Comparison of ENCODE assay signal across 9 cellular contexts in genomic region chr7:25894902-25895791, GRCh38.
DNase-seq lines count a peak whose midpoint lies in the region; ATAC-seq and TF ChIP-seq lines count a peak whose summit lies in the region.
"Had no signal": no experiment of that assay in that cellular context is flagged by ENCODE, and none has a peak within 500 bp of the region (broad histone marks: within the 10 kb centered on the region; RNA-seq: fewer than 3 reads in every experiment).

No MANE protein-coding gene starts in this region.

- no peak overlapping the region for H3K27ac ChIP-seq in hepatocyte
- H3K27ac ChIP-seq in gastrocnemius medialis, result peak overlapping the region; percentile 26 to 61 (median 54)
- H3K27ac ChIP-seq: epithelial cell of prostate had no signal

- peaks cover under 1% of the 10 kb centered on the region for H3K27me3 ChIP-seq in hepatocyte
- no peaks in the 10 kb centered on the region for H3K27me3 ChIP-seq in gastrocnemius medialis

- H3K9me3 ChIP-seq in hepatocyte (ENCODE audit: low read depth), result no peaks in the 10 kb centered on the region
- H3K9me3 ChIP-seq in gastrocnemius medialis, result no peaks in the 10 kb centered on the region

- H3K36me3 ChIP-seq in hepatocyte (replicated peaks; ENCODE audit: insufficient read depth, low read depth), result no peaks in the 10 kb centered on the region
- H3K36me3 ChIP-seq in gastrocnemius medialis, result no peaks in the 10 kb centered on the region

- peak overlapping the region; percentile 27 for H3K4me3 ChIP-seq in hepatocyte
- peak overlapping the region; percentile 38 to 62 (median 47) for H3K4me3 ChIP-seq in gastrocnemius medialis

- intact Hi-C loops in gastrocnemius medialis (cut with DNase I; ENCODE audit: low total_unique reads), result loop anchor here (5.0 kb wide), 3 partner anchors 57 to 772 kb away; partner anchors contain the start of genes CBX3 and HNRNPA2B1

- in situ Hi-C loops in gastrocnemius medialis (cut with MboI; ENCODE audit: low sequenced_read_pairs in 4 of 4), result loop anchor here (5.0 to 25.0 kb wide), 7 partner anchors 160 to 770 kb away; partner anchors contain the start of genes CBX3 (in 1 of the 4) and HNRNPA2B1 (in 1 of the 4)

- no peaks in the 10 kb centered on the region for H3K79me2 ChIP-seq in hepatocyte

- peak; percentile 67 to 73 for ATAC-seq in gastrocnemius medialis

- DNase-seq in COLO829 (ENCODE audit: low spot score), result peak; percentile 47
- DNase-seq in GM20000 (ENCODE audit: low spot score), result peak; percentile 71
- DNase-seq in HPDE6-E6E7 (ENCODE audit: extremely low spot score), result peak; percentile 27
- DNase-seq in T-helper 1 cell, result peak; percentile 27 to 51 (median 44)
- DNase-seq in amniotic stem cell (lab: John Stamatoyannopoulos, UW), result peak; percentile 2
- peak; percentile 78 for DNase-seq in hepatocyte (ENCODE audit: low spot score)
- peak; percentile 21 to 61 for DNase-seq in gastrocnemius medialis
- DNase-seq in OCI-M2 (lab: John Stamatoyannopoulos, UW; ENCODE audit: unreplicated experiment), result no peak

- H2AFZ ChIP-seq in hepatocyte, result peak overlapping the region; percentile 93

- TF ChIP-seq CTCF in GM20000 (IDR thresholded peaks at IDR 0.05; ENCODE audit: extremely low read depth, missing control alignments), result peak; percentile 56
- peak; percentile 85 for TF ChIP-seq CTCF in hepatocyte (IDR thresholded peaks at IDR 0.05; ENCODE audit: poor library complexity)
- TF ChIP-seq CTCF in gastrocnemius medialis (IDR thresholded peaks at IDR 0.05 in 4 of 5, conservative IDR thresholded peaks at IDR 0.05 in 1 of 5), result peak; percentile 50 to 84 (median 72)

- H3K9me2 ChIP-seq in hepatocyte (replicated peaks; ENCODE audit: insufficient read depth), result no peaks in the 10 kb centered on the region

- H4K20me1 ChIP-seq in hepatocyte (ENCODE audit: insufficient read depth, poor library complexity, severe bottlenecking), result no peaks in the 10 kb centered on the region

- 24% methylated on average over 30 of the region's 30 CpGs for WGBS in hepatocyte (ENCODE audit: low lambda C conversion rate, missing lambda C conversion rate)

- TF ChIP-seq POLR2A in gastrocnemius medialis (IDR thresholded peaks at IDR 0.05), result no peak

- peak overlapping the region; percentile 84 for H3K4me2 ChIP-seq in hepatocyte

- H3K4me1 ChIP-seq in hepatocyte (ENCODE audit: insufficient read depth), result peaks cover 5% of the 10 kb centered on the region
- peaks cover 7 to 9% of the 10 kb centered on the region in 2 donors for H3K4me1 ChIP-seq in gastrocnemius medialis
